In genomic region chr19:28685802-28686201, GRCh38 we compare ENCODE assay signal across 1 cellular context.
TF ChIP-seq lines count a peak whose summit lies in the region.

No MANE protein-coding gene starts in this region.

TF ChIP-seq in K562, 482 proteins besides CTCF, POLR2A, EP300 and RAD21 (continued from another document and continues in another):
- TF ChIP-seq TAF7 (tag; IDR thresholded peaks at IDR 0.05) (no peak), AFF1 (IDR thresholded peaks at IDR 0.05; ENCODE audit: low read depth in 1 of 2, partially characterized antibody in 2 of 2) (no peak), DACH1 (IDR thresholded peaks at IDR 0.05; ENCODE audit: partially characterized antibody) (no peak), DNMT1 (IDR thresholded peaks at IDR 0.05) (no peak), KHSRP (IDR thresholded peaks at IDR 0.05) (no peak), ZNF143 (CRISPR knock-in tag; IDR thresholded peaks at IDR 0.05) (no peak), ZNF583 (CRISPR knock-in tag; IDR thresholded peaks at IDR 0.05) (no peak), FOXA1 (IDR thresholded peaks at IDR 0.05; ENCODE audit: borderline replicate concordance) (no peak), POLR3A (IDR thresholded peaks at IDR 0.05; ENCODE audit: borderline replicate concordance, extremely low read depth, insufficient read depth, insufficient read length) (no peak), ZC3H4 (CRISPR knock-in tag; IDR thresholded peaks at IDR 0.05; ENCODE audit: borderline replicate concordance) (no peak), ZNF584 (CRISPR knock-in tag; IDR thresholded peaks at IDR 0.05; ENCODE audit: low read depth) (no peak), THAP12 (CRISPR knock-in tag; IDR thresholded peaks at IDR 0.05) (no peak), MLLT1 (IDR thresholded peaks at IDR 0.05) (no peak), FOXA3 (CRISPR knock-in tag; conservative IDR thresholded peaks at IDR 0.05 in 1 of 2, IDR thresholded peaks at IDR 0.05 in 1 of 2) (no peak), KDM5B (IDR thresholded peaks at IDR 0.05; ENCODE audit: insufficient replicate concordance, low read depth, low read length) (no peak), ZNF224 (CRISPR knock-in tag; IDR thresholded peaks at IDR 0.05) (no peak), PHF8 (IDR thresholded peaks at IDR 0.05; ENCODE audit: borderline replicate concordance, low read length) (no peak), ARID3A (IDR thresholded peaks at IDR 0.05; ENCODE audit: borderline replicate concordance, low read depth, low read length) (0 out of 2 replicates have a peak, but pooled peaks have one; percentile 42), MCM3 (IDR thresholded peaks at IDR 0.05) (no peak), MAFF (IDR thresholded peaks at IDR 0.05; ENCODE audit: low read length) (no peak), TAF9B (IDR thresholded peaks at IDR 0.05; ENCODE audit: partially characterized antibody) (no peak), ZNF140 (CRISPR knock-in tag; IDR thresholded peaks at IDR 0.05) (no peak), PREB (CRISPR knock-in tag; IDR thresholded peaks at IDR 0.05) (no peak), ZBTB2 (IDR thresholded peaks at IDR 0.05) (no peak), BDP1 (IDR thresholded peaks at IDR 0.05; ENCODE audit: insufficient read depth, insufficient read length) (no peak), E2F6 (IDR thresholded peaks at IDR 0.05; ENCODE audit: borderline replicate concordance in 1 of 2, extremely low read depth in 1 of 2, insufficient read depth in 1 of 2, insufficient read length in 1 of 2, low read depth in 1 of 2, low read length in 1 of 2, poor library complexity in 1 of 2, severe bottlenecking in 1 of 2) (no peak), ASH1L (IDR thresholded peaks at IDR 0.05; ENCODE audit: borderline replicate concordance, low read depth, partially characterized antibody) (no peak), MEF2A (IDR thresholded peaks at IDR 0.05; ENCODE audit: control insufficient read depth, low read depth, low read length) (no peak), RREB1 (CRISPR knock-in tag; IDR thresholded peaks at IDR 0.05) (no peak), ZBTB49 (CRISPR knock-in tag; IDR thresholded peaks at IDR 0.05; ENCODE audit: borderline replicate concordance) (no peak), BRD9 (IDR thresholded peaks at IDR 0.05; ENCODE audit: low read depth, partially characterized antibody) (no peak), ZNF699 (CRISPR knock-in tag; IDR thresholded peaks at IDR 0.05; ENCODE audit: insufficient replicate concordance) (no peak), MTA2 (IDR thresholded peaks at IDR 0.05; ENCODE audit: low read depth) (peak; percentile 71; the same call in 1 of the 2 replicates), CEBPB (tag; IDR thresholded peaks at IDR 0.05) (peak; percentile 65), KLF1 (tag; IDR thresholded peaks at IDR 0.05) (no peak), GABPA (tag; conservative IDR thresholded peaks at IDR 0.05; ENCODE audit: low read depth) (no peak), HDAC2 (IDR thresholded peaks at IDR 0.05) (peak; percentile 71; the same call in 1 of the 2 replicates), RBBP5 (IDR thresholded peaks at IDR 0.05; ENCODE audit: borderline replicate concordance, insufficient read depth, low read length, poor library complexity, severe bottlenecking) (no peak), SIN3B (IDR thresholded peaks at IDR 0.05; ENCODE audit: low read depth) (no peak)
